In genomic region chr11:120632579-120632978, GRCh38 we compare ENCODE assay signal across 12 cellular contexts.
DNase-seq lines count a peak whose midpoint lies in the region; ATAC-seq, FAIRE-seq and TF ChIP-seq lines count a peak whose summit lies in the region.
"Had no signal": no experiment of that assay in that cellular context is flagged by ENCODE, and none has a peak within 500 bp of the region (broad histone marks: within the 10 kb centered on the region; RNA-seq: fewer than 3 reads in every experiment).

No MANE protein-coding gene starts in this region.

- FAIRE-seq in H1 (lab: Jason Lieb, UNC), result no peak

- no peak overlapping the region for H3K9ac ChIP-seq in H1 (replicated peaks in 1 of 4; ENCODE audit: extremely low read depth in 1 of 4, low read depth in 3 of 4, low read length in 3 of 4)

- peaks cover 0 to 8% (median 2%) of the 10 kb centered on the region in 4 experiments; a peak in 2 of 7 replicates for H3K4me1 ChIP-seq in H1 (replicated peaks in 1 of 4; ENCODE audit: control insufficient read depth in 3 of 4, insufficient read depth in 4 of 4, low read length in 3 of 4)
- H3K4me1 ChIP-seq in psoas muscle, result no peaks in the 10 kb centered on the region
- H3K4me1 ChIP-seq in upper lobe of right lung, result no peaks in the 10 kb centered on the region

- TF ChIP-seq POLR2A in H1 (IDR thresholded peaks at IDR 0.05; ENCODE audit: control extremely low read depth in 1 of 2, low read depth in 2 of 2, low read length in 2 of 2), result no peak

- H3K79me2 ChIP-seq in H1 (ENCODE audit: control insufficient read depth in 1 of 2, insufficient read depth in 2 of 2, low read length in 2 of 2), result no peaks in the 10 kb centered on the region

- 83% methylated on average over 3 of the region's 3 CpGs; no CpG with 5 or more reads in 1 of the 2 experiments for WGBS in H1 (ENCODE audit: extremely low coverage in 1 of 2, insufficient coverage in 1 of 2, insufficient read length in 1 of 2, insufficient replicate concordance in 2 of 2, low coverage in 1 of 2, low lambda C conversion rate in 2 of 2, missing lambda C conversion rate in 1 of 2), 2 experiments
- 70 to 86% (median 76%) methylated on average over 3 of the region's 3 CpGs for WGBS in psoas muscle, 3 donors

- H3K27me3 ChIP-seq in H1 (replicated peaks in 1 of 4; ENCODE audit: control insufficient read depth in 3 of 4, extremely low read depth in 1 of 4, insufficient read depth in 3 of 4, low read length in 3 of 4), result peaks cover 0 to 5% (median 2%) of the 10 kb centered on the region in 4 experiments; a peak in 5 of 7 replicates
- no peaks in the 10 kb centered on the region for H3K27me3 ChIP-seq in psoas muscle (ENCODE audit: insufficient read depth in 3 of 3, low read length in 2 of 3)
- H3K27me3 ChIP-seq in upper lobe of right lung, result no peaks in the 10 kb centered on the region

- POLR2A ChIA-PET in H1 (lab: Charles Lee; ENCODE audit: partially characterized antibody), result interaction anchor here (1.0 kb wide), 1 partner anchor 76 kb away, joined by 3 read pairs; no protein-coding TSS in a partner anchor

- no peak overlapping the region for H3K4ac ChIP-seq in H1 (replicated peaks; ENCODE audit: insufficient read length, low read depth, low read length)

- ATAC-seq in GM18907 (IDR thresholded peaks at IDR 0.05; ENCODE audit: unreplicated experiment), result peak; percentile 64
- ATAC-seq in HG03175 (IDR thresholded peaks at IDR 0.05; ENCODE audit: unreplicated experiment), result peak; percentile 77
- no peak for ATAC-seq in psoas muscle
- ATAC-seq in upper lobe of right lung, result no peak
- ATAC-seq: stimulated activated effector memory CD8-positive, alpha-beta T cell treated with anti-CD3 and anti-CD28 coated beads, Interleukin-12 subunit alpha, Interleukin-12 subunit beta, amount 100 ng/mL, for 72 hours had no signal

- H3K9me3 ChIP-seq in H1 (ENCODE audit: insufficient read depth in 2 of 2, low read depth in 1 of 2, low read length in 1 of 2), result no peaks in the 10 kb centered on the region
- no peaks in the 10 kb centered on the region for H3K9me3 ChIP-seq in psoas muscle
- no peaks in the 10 kb centered on the region for H3K9me3 ChIP-seq in upper lobe of right lung

- H4K8ac ChIP-seq in H1 (ENCODE audit: extremely low read depth, insufficient read depth, low read length), result no peak overlapping the region

- TF ChIP-seq CTCF in AG10803 (conservative IDR thresholded peaks at IDR 0.05; ENCODE audit: low read length) (peak; percentile 12; the same call in 1 of the 2 replicates), H1 (IDR thresholded peaks at IDR 0.05; ENCODE audit: control extremely low read depth in 1 of 3, insufficient read depth in 1 of 3, low read depth in 1 of 3, low read length in 3 of 3) (peak; percentile 45 to 88 (median 64)), psoas muscle (IDR thresholded peaks at IDR 0.05) (no peak), upper lobe of right lung (IDR thresholded peaks at IDR 0.05) (no peak)

- H4K5ac ChIP-seq in H1 (ENCODE audit: insufficient read length, low read depth, low read length), result no peak overlapping the region

- H3K23me2 ChIP-seq in H1 (ENCODE audit: low read depth, low read length), result no peaks in the 10 kb centered on the region

- H3K18ac ChIP-seq in H1 (ENCODE audit: extremely low read depth, low read length), result no peak overlapping the region

- no peak overlapping the region for H4K91ac ChIP-seq in H1 (replicated peaks; ENCODE audit: insufficient read length, low read length)

- H3K23ac ChIP-seq in H1 (ENCODE audit: insufficient read length), result no peak overlapping the region

- H2BK120ac ChIP-seq in H1 (replicated peaks; ENCODE audit: low read depth, low read length), result no peak overlapping the region

- CTCF ChIA-PET in H1 (lab: Charles Lee; ENCODE audit: partially characterized antibody), result interaction anchor here (0.5 to 13.5 kb wide), 32 partner anchors 8 to 455 kb away, joined by 3 to 155 read pairs (median 4); partner anchors contain the start of gene GRIK4

- H2BK12ac ChIP-seq in H1 (ENCODE audit: low read depth, low read length), result no peak overlapping the region

- intact Hi-C loops in psoas muscle (cut with DNase I) (no loop called here), upper lobe of right lung (cut with DNase I) (no loop called here)

- DNase-seq in AG10803 (ENCODE audit: low read depth) (no peak), H1 (ENCODE audit: low read depth in 1 of 2, low spot score in 2 of 2) (no peak), psoas muscle (no peak), NCI-H1417 treated with DMSO at 0.1 percent for 48 hours (lab: John Stamatoyannopoulos, UW) (no peak), upper lobe of right lung (no peak)
- DNase-seq in stimulated activated CD4-positive, alpha-beta T cell treated with anti-CD3 and anti-CD28 coated beads, Interleukin-4, amount 100 ng/mL, for 1 hour, result no peak
- DNase-seq: anterior cingulate cortex; NCI-H1092; stimulated activated CD4-positive, alpha-beta T cell treated with anti-CD3 and anti-CD28 coated beads, Interleukin-12 subunit alpha, Interleukin-12 subunit beta, amount 100 ng/mL, for 4 hours had no signal

- H2BK20ac ChIP-seq in H1 (ENCODE audit: low read length), result no peak overlapping the region

- TF ChIP-seq RAD21 in H1 (IDR thresholded peaks at IDR 0.05 in 1 of 2, conservative IDR thresholded peaks at IDR 0.05 in 1 of 2; ENCODE audit: low read depth in 2 of 2, low read length in 2 of 2), result peak; percentile 23 to 54; a peak in 2 of 4 replicates

- no peaks in the 10 kb centered on the region for H3K36me3 ChIP-seq in H1 (ENCODE audit: control insufficient read depth in 2 of 4, insufficient read depth in 4 of 4, low read length in 3 of 4)
- H3K36me3 ChIP-seq in psoas muscle (ENCODE audit: insufficient read depth in 1 of 2, low read depth in 1 of 2), result no peaks in the 10 kb centered on the region
- no peaks in the 10 kb centered on the region for H3K36me3 ChIP-seq in upper lobe of right lung

- H3K4me3 ChIP-seq in AG10803 (ENCODE audit: low read length) (no peak overlapping the region), H1 (ENCODE audit: extremely low read depth in 1 of 4, insufficient read depth in 2 of 4, low read depth in 3 of 4, low read length in 4 of 4) (no peak overlapping the region), psoas muscle (no peak overlapping the region), upper lobe of right lung (no peak overlapping the region)

- H2AFZ ChIP-seq in H1 (ENCODE audit: low read length), result no peak overlapping the region

- H3K14ac ChIP-seq in H1 (ENCODE audit: insufficient read length), result no peak overlapping the region

- H4K20me1 ChIP-seq in H1 (replicated peaks in 1 of 2; ENCODE audit: control insufficient read depth in 1 of 2, insufficient read depth in 2 of 2, low read length in 2 of 2), result peaks cover 0 to 4% of the 10 kb centered on the region in 2 experiments

- TF ChIP-seq EP300 in H1 (IDR thresholded peaks at IDR 0.05; ENCODE audit: borderline replicate concordance in 1 of 2, low read depth in 2 of 2, low read length in 2 of 2), result no peak

- H3K4me2 ChIP-seq in H1 (ENCODE audit: insufficient read depth in 1 of 2, low read depth in 2 of 2, low read length in 2 of 2), result no peak overlapping the region

- no peaks in the 10 kb centered on the region for H3K79me1 ChIP-seq in H1 (ENCODE audit: low read depth, low read length)

- no peak overlapping the region for H2BK5ac ChIP-seq in H1 (ENCODE audit: low read depth, low read length)

- no peak overlapping the region for H3K56ac ChIP-seq in H1 (replicated peaks; ENCODE audit: insufficient read length, low read depth, low read length)

- 0 out of 2 replicates have a peak overlapping the region, but pooled peaks have one; percentile 18 for H2AK5ac ChIP-seq in H1 (ENCODE audit: low read depth, low read length)

- H3K27ac ChIP-seq in H1 (ENCODE audit: low read depth, low read length), result no peak overlapping the region
- H3K27ac ChIP-seq in psoas muscle, result no peak overlapping the region
- H3K27ac ChIP-seq in upper lobe of right lung, result no peak overlapping the region

- H2BK15ac ChIP-seq in H1 (ENCODE audit: low read length), result no peak overlapping the region

TF ChIP-seq in H1, 55 proteins besides CTCF, POLR2A, EP300 and RAD21:
- TF ChIP-seq GTF2F1 (IDR thresholded peaks at IDR 0.05; ENCODE audit: borderline replicate concordance, low read depth, low read length) (no peak), YY1 (IDR thresholded peaks at IDR 0.05; ENCODE audit: low read depth, low read length) (no peak), POLR2AphosphoS5 (IDR thresholded peaks at IDR 0.05; ENCODE audit: low read depth, low read length) (no peak), SIRT6 (IDR thresholded peaks at IDR 0.05; ENCODE audit: low read length) (no peak), PHF8 (conservative IDR thresholded peaks at IDR 0.05; ENCODE audit: low read depth, low read length) (no peak), RXRA (IDR thresholded peaks at IDR 0.05; ENCODE audit: insufficient read depth, low read depth, low read length) (no peak), JUN (IDR thresholded peaks at IDR 0.05; ENCODE audit: low read depth, low read length) (no peak), BCL11A (IDR thresholded peaks at IDR 0.05; ENCODE audit: low read depth in 2 of 2, low read length in 2 of 2) (no peak)
TF ChIP-seq in H1: peak in this region for 0.

Comparison
In these comparisons a context has a peak if more than half of its experiments do, and no peak if none do; other contexts are left out.
1. CTCF ChIP-seq: peak in AG10803 (single experiment) and H1 (3 of 3); none in psoas muscle (single experiment) and upper lobe of right lung (single experiment).
2. ATAC-seq: peak in GM18907 (single experiment) and HG03175 (single experiment); none in psoas muscle (0 of 4) and upper lobe of right lung (single experiment).